13 cellular contexts compared by ENCODE assay signal in the genomic region with DNA sequence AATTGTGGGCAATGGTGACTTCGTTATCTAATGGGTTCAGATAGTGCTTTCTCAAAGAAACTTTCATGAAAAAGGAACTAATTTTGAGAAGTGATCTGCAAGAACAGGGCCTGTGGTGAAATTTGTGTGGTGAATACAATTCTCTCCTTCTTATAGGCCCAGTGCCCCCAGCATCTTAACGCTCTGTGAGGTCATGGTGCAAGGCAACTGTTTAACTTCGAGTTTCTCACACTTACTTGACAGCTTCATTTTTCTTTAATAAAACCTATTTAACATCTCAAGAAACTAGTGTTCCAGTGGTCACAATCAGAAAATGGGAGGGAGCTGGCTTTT.
"Had no signal": no experiment of that assay in that cellular context is flagged by ENCODE, and none has a peak within 500 bp of the region (broad histone marks: within the 10 kb centered on the region; RNA-seq: fewer than 3 reads in every experiment).

No MANE protein-coding gene starts in this region.

- H3K27ac ChIP-seq: brain microvascular endothelial cell, coronary artery, left ventricle myocardium inferior, thoracic aorta had no signal

- H3K4me3 ChIP-seq: coronary artery, left ventricle myocardium inferior, thoracic aorta had no signal

- H3K36me3 ChIP-seq: brain microvascular endothelial cell, left ventricle myocardium inferior, thoracic aorta had no signal

- ATAC-seq: esophagus mucosa had no signal

- DNase-seq: activated CD4-positive, alpha-beta T cell treated with anti-CD3 and anti-CD28 coated beads, Interleukin-2, amount 50 U/mL, for 1 hour; activated CD8-positive, alpha-beta memory T cell treated with anti-CD3 and anti-CD28 coated beads for 24 hours; activated naive CD8-positive, alpha-beta T cell treated with anti-CD3 and anti-CD28 coated beads, Interleukin-2, amount 10 ng/mL, durations not matched to agents 7 days and 5 days; brain microvascular endothelial cell; hippocampal formation; kidney; left ventricle myocardium inferior; retina; stimulated activated CD4-positive, alpha-beta T cell treated with anti-CD3 and anti-CD28 coated beads, Interleukin-12 subunit alpha, Interleukin-12 subunit beta, amount 100 ng/mL, for 4 hours; stimulated activated CD4-positive, alpha-beta T cell treated with anti-CD3 and anti-CD28 coated beads, Interleukin-2, amount 100 ng/mL, for 24 hours had no signal

- H3K27me3 ChIP-seq: brain microvascular endothelial cell had no signal

- H3K9me3 ChIP-seq: left ventricle myocardium inferior, thoracic aorta had no signal
